In the genomic region with DNA sequence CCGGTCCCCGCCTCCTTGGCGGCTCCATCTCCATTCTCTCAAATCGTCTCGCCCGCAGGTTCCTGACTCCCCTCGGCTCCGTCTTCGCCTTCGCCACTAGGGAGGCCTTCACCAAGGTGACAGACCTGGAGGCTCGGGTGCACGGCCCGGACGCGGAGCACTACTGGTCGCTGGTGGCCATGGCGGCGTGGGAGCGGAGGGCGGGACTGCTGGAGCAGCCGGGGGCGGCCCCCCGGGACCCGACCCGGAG, we compare ENCODE assay signal across 8 cellular contexts. TPM values are rescaled to one million over a fixed set of nuclear protein-coding genes. Genes with fewer than 3 reads are reported as not detected.
A peak's percentile ranks its signal among the peaks of the same experiment; 100 is the strongest.
DNase-seq lines count a peak whose midpoint lies in the region; ATAC-seq, FAIRE-seq and TF ChIP-seq lines count a peak whose summit lies in the region.

No MANE protein-coding gene starts in this region.

- FAIRE-seq in frontal cortex (lab: Jason Lieb, UNC) = no peak

- ATAC-seq in GM18520 (IDR thresholded peaks at IDR 0.05; ENCODE audit: unreplicated experiment) = no peak

- DNase-seq in epithelial cell of prostate (ENCODE audit: low read depth, low spot score) (no peak), prostate gland (ENCODE audit: low spot score) (no peak), ecto neural progenitor cell (ENCODE audit: low spot score) (no peak), frontal cortex (ENCODE audit: low spot score in 2 of 2) (no peak)
- no peak for DNase-seq in NK-92 treated with Interleukin-12 subunit alpha and Interleukin-12 subunit beta, amount 100 ng/mL, for 24 hours (lab: John Stamatoyannopoulos, UW)

- peak overlapping the region; percentile 72 for H3K9ac ChIP-seq in OCI-LY1 (ENCODE audit: low read length)

- TF ChIP-seq CTCF in GM12875 (IDR thresholded peaks at IDR 0.05; ENCODE audit: borderline replicate concordance, insufficient read depth, low read depth, low read length) (no peak), OCI-LY1 (IDR thresholded peaks at IDR 0.05; ENCODE audit: low read length) (no peak), prostate gland (IDR thresholded peaks at IDR 0.05) (no peak)

- no peak for TF ChIP-seq POLR2A in prostate gland (IDR thresholded peaks at IDR 0.05)

- H3K27ac ChIP-seq in OCI-LY1 (ENCODE audit: low read depth, low read length, poor library complexity, severe bottlenecking) (no peak overlapping the region), epithelial cell of prostate (peak overlapping the region; percentile 96), prostate gland (peak overlapping the region; percentile 92 to 93)

- peak overlapping the region; percentile 100 for H3K4me2 ChIP-seq in OCI-LY1 (ENCODE audit: low read length)

- H3K27me3 ChIP-seq in OCI-LY1 (ENCODE audit: insufficient read depth, low read length) (peaks cover 5% of the 10 kb centered on the region; the same call in 1 of the 2 replicates), prostate gland (replicated peaks; ENCODE audit: insufficient read depth) (no peaks in the 10 kb centered on the region)

- H3K4me3 ChIP-seq in GM12875 (ENCODE audit: low read depth, low read length) = peak overlapping the region; percentile 63
- peak overlapping the region; percentile 68 for H3K4me3 ChIP-seq in OCI-LY1 (ENCODE audit: low read depth, low read length, poor library complexity, severe bottlenecking)
- H3K4me3 ChIP-seq in prostate gland = peak overlapping the region; percentile 56 to 69

- no peaks in the 10 kb centered on the region for H4K20me1 ChIP-seq in OCI-LY1 (ENCODE audit: insufficient read depth, low read length)

- intact Hi-C loops in prostate gland (cut with DNase I) = loop anchor here (2.0 to 5.0 kb wide), 3 partner anchors 57 to 98 kb away; partner anchors contain the start of genes ARRB2 and MED11

- no peaks in the 10 kb centered on the region for H3K9me2 ChIP-seq in OCI-LY1 (ENCODE audit: low read depth, low read length)

- H2AFZ ChIP-seq in OCI-LY1 (ENCODE audit: low read length) = peak overlapping the region; percentile 87; the same call in 1 of the 2 replicates

- WGBS in prostate gland = under 1% methylated on average over 20 of the region's 25 CpGs

- no peaks in the 10 kb centered on the region for H3F3A ChIP-seq in OCI-LY1 (ENCODE audit: insufficient read depth, low read length)

- peaks cover 17% of the 10 kb centered on the region for H3K4me1 ChIP-seq in OCI-LY1 (ENCODE audit: insufficient read depth, low read length, severe bottlenecking)
- H3K4me1 ChIP-seq in prostate gland (replicated peaks) = peaks cover 4% of the 10 kb centered on the region

- no peaks in the 10 kb centered on the region for H3K9me3 ChIP-seq in OCI-LY1 (ENCODE audit: low read length)
- H3K9me3 ChIP-seq in prostate gland = no peaks in the 10 kb centered on the region

- H3K36me3 ChIP-seq in OCI-LY1 (ENCODE audit: insufficient read depth, low read length) (no peaks in the 10 kb centered on the region), prostate gland (no peaks in the 10 kb centered on the region)

- no peaks in the 10 kb centered on the region for H3K79me2 ChIP-seq in OCI-LY1 (ENCODE audit: insufficient read depth, low read length)

RNA-seq across cellular contexts. Expression of gene GLTPD2, which starts 0.9 kb away (rescaled TPM):
- total RNA-seq in prostate gland (not detected), frontal cortex (not detected)

RNA-seq across cellular contexts. Expression of gene VMO1, which starts 3.5 kb away (rescaled TPM):
- total RNA-seq in prostate gland (1 to 10 TPM in 1 of 2 donors, not detected in 1; 2.6 TPM), frontal cortex (1.2 TPM)

RNA-seq across cellular contexts. Expression of gene PSMB6, which starts 6.3 kb away (rescaled TPM):
- total RNA-seq in prostate gland = 100 to 1,000 TPM; 152 to 183 TPM
- total RNA-seq in frontal cortex = 73.4 TPM

RNA-seq across cellular contexts. Expression of gene PLD2, which starts 17.3 kb away (rescaled TPM):
- total RNA-seq in prostate gland (10 to 100 TPM; 25.7 to 29.5 TPM), frontal cortex (8.6 TPM)
